ENCODE assay signal across 1 cellular context in the genomic region with DNA sequence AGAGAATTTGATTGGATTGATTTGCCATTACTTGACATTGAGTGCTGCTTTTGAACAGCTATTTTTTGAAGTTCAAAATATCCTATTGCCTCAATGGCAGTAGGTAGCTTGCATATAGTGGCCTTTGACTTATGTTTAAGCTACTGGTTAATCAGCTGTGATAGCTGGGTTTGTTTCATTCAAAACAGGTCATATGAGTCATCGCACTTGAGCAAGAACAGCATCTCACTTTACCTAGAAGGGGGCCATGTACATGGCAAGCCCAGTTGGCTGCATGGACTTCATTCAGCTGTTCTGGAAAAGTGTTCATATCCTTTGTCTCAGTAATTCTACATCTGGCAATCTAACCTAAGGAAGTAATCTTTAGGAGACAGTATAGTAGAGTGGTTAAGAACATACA.
A peak's percentile ranks its signal among the peaks of the same experiment; 100 is the strongest.
TF ChIP-seq lines count a peak whose summit lies in the region.

No MANE protein-coding gene starts in this region.

TF ChIP-seq in IMR-90, 13 proteins besides CTCF, POLR2A, EP300 and RAD21:
- TF ChIP-seq SMC3 (IDR thresholded peaks at IDR 0.05; ENCODE audit: low read depth, low read length) (no peak), CEBPB (IDR thresholded peaks at IDR 0.05; ENCODE audit: low read depth, low read length) (peak; percentile 57; the same call in 1 of the 2 replicates), RCOR1 (IDR thresholded peaks at IDR 0.05; ENCODE audit: insufficient replicate concordance, low read length) (no peak)
